In genomic region chr13:51793570-51794273, GRCh38 we compare ENCODE assay signal across 9 cellular contexts. TPM values are rescaled to one million over a fixed set of nuclear protein-coding genes. Genes with fewer than 3 reads are reported as not detected.
DNase-seq lines count a peak whose midpoint lies in the region; ATAC-seq, FAIRE-seq and TF ChIP-seq lines count a peak whose summit lies in the region.
"Had no signal": no experiment of that assay in that cellular context is flagged by ENCODE, and none has a peak within 500 bp of the region (broad histone marks: within the 10 kb centered on the region; RNA-seq: fewer than 3 reads in every experiment).

No MANE protein-coding gene starts in this region.

- no peak for FAIRE-seq in HepG2 (lab: Jason Lieb, UNC)

- TF ChIP-seq CTCF in HepG2 (CRISPR knock-in tag; IDR thresholded peaks at IDR 0.05): no peak
- TF ChIP-seq CTCF in thyroid gland (IDR thresholded peaks at IDR 0.05): no peak
- no peak for TF ChIP-seq CTCF in MM.1S (IDR thresholded peaks at IDR 0.05; ENCODE audit: low read length)

- ATAC-seq in GM21737 (IDR thresholded peaks at IDR 0.05; ENCODE audit: unreplicated experiment) (peak; percentile 65), HepG2 (no peak)

- no peaks in the 10 kb centered on the region for H3F3A ChIP-seq in MM.1S (ENCODE audit: insufficient read depth, low read length)

- peaks cover 0 to 4% of the 10 kb centered on the region in 2 experiments; a peak in 1 of 5 replicates for H3K36me3 ChIP-seq in HepG2 (replicated peaks in 1 of 2; ENCODE audit: control insufficient read depth in 1 of 2, insufficient read depth in 2 of 2, low read length in 2 of 2)
- no peaks in the 10 kb centered on the region for H3K36me3 ChIP-seq in thyroid gland
- no peaks in the 10 kb centered on the region for H3K36me3 ChIP-seq in MM.1S (replicated peaks; ENCODE audit: insufficient read depth, low read length)

- in situ Hi-C loops in HepG2 (cut with HindIII; ENCODE audit: extremely low pct_ligation_motif_present, low pct_unique_long_range_greater_than_20kb): loop anchor here (10.0 kb wide), 2 partner anchors 349 to 669 kb away; no protein-coding TSS in a partner anchor

- H3K79me2 ChIP-seq in HepG2 (ENCODE audit: insufficient read depth, low read length) (no peaks in the 10 kb centered on the region), MM.1S (ENCODE audit: low read length) (no peaks in the 10 kb centered on the region)

- H4K20me1 ChIP-seq in HepG2 (ENCODE audit: insufficient read depth, low read length) (no peaks in the 10 kb centered on the region), MM.1S (ENCODE audit: insufficient read depth, low read length) (no peaks in the 10 kb centered on the region)

- no peak overlapping the region for H3K4me2 ChIP-seq in HepG2 (ENCODE audit: low read depth, low read length)
- no peak overlapping the region for H3K4me2 ChIP-seq in MM.1S (ENCODE audit: low read depth, low read length)

- DNase-seq in GM04503 (ENCODE audit: low read depth): peak; percentile 31
- peak; percentile 56 for DNase-seq in LoVo (ENCODE audit: low spot score)
- DNase-seq in activated T-helper 9 cell treated with anti-CD3 and anti-CD28 coated beads, Interleukin-2, amount 50 U/mL, for 16 hours (ENCODE audit: low read depth): peak; percentile 12
- no peak for DNase-seq in HepG2 (ENCODE audit: low spot score)
- no peak for DNase-seq in thyroid gland
- no peak for DNase-seq in NCI-H2029 (lab: John Stamatoyannopoulos, UW)
- DNase-seq in MM.1S: no peak
- DNase-seq: natural killer cell had no signal

- WGBS in HepG2 (ENCODE audit: low lambda C conversion rate): 90% methylated on average over 6 of the region's 6 CpGs
- WGBS in thyroid gland, 2 donors: 75 to 83% methylated on average over 6 of the region's 6 CpGs

- POLR2A ChIA-PET in HepG2 (lab: Yijun Ruan, JAX): interaction anchor here (1.0 kb wide), 1 partner anchor 9 kb away, joined by 4 read pairs; no protein-coding TSS in a partner anchor

- H3K9me3 ChIP-seq in HepG2 (ENCODE audit: low read length): no peaks in the 10 kb centered on the region
- no peaks in the 10 kb centered on the region for H3K9me3 ChIP-seq in thyroid gland
- H3K9me3 ChIP-seq in MM.1S (replicated peaks; ENCODE audit: insufficient read depth, low read length): no peaks in the 10 kb centered on the region

- BruUV-seq in HepG2 (replicated peaks; lab: Mats Ljungman, UMichigan): no TSS peak

- H3K27ac ChIP-seq in HepG2 (ENCODE audit: extremely low read length, insufficient read depth, low read length) (no peak overlapping the region), thyroid gland (peak overlapping the region; percentile 19 to 71 (median 56)), MM.1S (ENCODE audit: low read length) (no peak overlapping the region)

- no peak for TF ChIP-seq POLR2A in HepG2 (IDR thresholded peaks at IDR 0.05; ENCODE audit: insufficient read depth in 1 of 2, low read depth in 2 of 2, low read length in 2 of 2)
- no peak for TF ChIP-seq POLR2A in thyroid gland (IDR thresholded peaks at IDR 0.05)

- intact Hi-C loops in HepG2 (cut with micrococcal nuclease; ENCODE audit: unreplicated experiment) (no loop called here), thyroid gland (cut with DNase I) (no loop called here)

- H2AFZ ChIP-seq in HepG2 (ENCODE audit: low read length) (no peak overlapping the region), MM.1S (ENCODE audit: low read length) (no peak overlapping the region)

- CTCF ChIA-PET in HepG2 (lab: Yijun Ruan, JAX; ENCODE audit: low intra/inter-chr PET ratio, low total read pairs): no interaction called here

- TF ChIP-seq RAD21 in HepG2 (CRISPR knock-in tag; IDR thresholded peaks at IDR 0.05): no peak

- no peak overlapping the region for H3K4me3 ChIP-seq in HepG2 (replicated peaks in 1 of 3; ENCODE audit: insufficient read depth in 1 of 3, low read depth in 2 of 3, low read length in 3 of 3)
- no peak overlapping the region for H3K4me3 ChIP-seq in thyroid gland (replicated peaks in 1 of 3)
- no peak overlapping the region for H3K4me3 ChIP-seq in MM.1S (ENCODE audit: low read length)

- no peaks in the 10 kb centered on the region for H3K27me3 ChIP-seq in HepG2 (ENCODE audit: control insufficient read depth in 1 of 2, insufficient read depth in 2 of 2, low read length in 2 of 2)
- H3K27me3 ChIP-seq in thyroid gland: no peaks in the 10 kb centered on the region
- H3K27me3 ChIP-seq in MM.1S (replicated peaks; ENCODE audit: insufficient read depth, low read length): no peaks in the 10 kb centered on the region

- H3K4me1 ChIP-seq in HepG2 (ENCODE audit: insufficient read depth, low read length) (0 out of 2 replicates have a peak, but pooled peaks cover 4% of the 10 kb centered on the region), thyroid gland (peaks cover 45 to 63% of the 10 kb centered on the region in 2 donors), MM.1S (ENCODE audit: low read length) (no peaks in the 10 kb centered on the region)

- H3K9me2 ChIP-seq in MM.1S (replicated peaks; ENCODE audit: insufficient read depth, low read length): no peaks in the 10 kb centered on the region

- no peak overlapping the region for H3K9ac ChIP-seq in HepG2 (ENCODE audit: insufficient read depth, low read depth, low read length)
- H3K9ac ChIP-seq in MM.1S (ENCODE audit: low read length): no peak overlapping the region

- TF ChIP-seq EP300 in HepG2 (IDR thresholded peaks at IDR 0.05; ENCODE audit: low read depth in 2 of 2, low read length in 2 of 2): no peak
- no peak for TF ChIP-seq EP300 in HepG2 (CRISPR knock-in tag; IDR thresholded peaks at IDR 0.05; ENCODE audit: borderline replicate concordance)

TF ChIP-seq in HepG2, 621 proteins besides CTCF, POLR2A, EP300 and RAD21 (continues in another document):
- TF ChIP-seq CERS6 (CRISPR knock-in tag; IDR thresholded peaks at IDR 0.05) (no peak), U2AF1 (optimal IDR thresholded peaks at IDR 0.05; ENCODE audit: low read depth, low read length) (no peak), ARID2 (CRISPR knock-in tag; IDR thresholded peaks at IDR 0.05; ENCODE audit: borderline replicate concordance) (no peak)

RNA-seq across cellular contexts. Expression of gene DHRS12, which starts 10.2 kb away (rescaled TPM):
- total RNA-seq in HepG2 (2016; rRNA removed; fragmentation: Illumina TruSeq; extraction: Trizol): 4.8 and 7.2 TPM in 2 replicates
- total RNA-seq in HepG2 (2016; cell fraction: cytosol; rRNA removed; fragmentation: Illumina TruSeq; extraction: Trizol; ENCODE audit: low read depth): 8.8 and 10.5 TPM in 2 replicates
- 5.6 and 5.7 TPM in 2 replicates for total RNA-seq in HepG2 (2016; cell fraction: insoluble cytoplasmic fraction; rRNA removed; fragmentation: Illumina TruSeq; extraction: Trizol)
- 9.1 and 14.0 TPM in 2 replicates for total RNA-seq in HepG2 (2016; cell fraction: membrane; rRNA removed; fragmentation: Illumina TruSeq; extraction: Trizol)
- total RNA-seq in HepG2 (2016; cell fraction: nucleus; rRNA removed; fragmentation: Illumina TruSeq; extraction: Trizol): 6.7 TPM in 2 replicates
- 8.4 and 12.7 TPM in 2 replicates for polyA plus RNA-seq in HepG2 (2011; rRNA removed)
- 7.3 and 8.0 TPM in 2 replicates for polyA plus RNA-seq in HepG2 (2011; cell fraction: cytosol; rRNA removed)
- polyA plus RNA-seq in HepG2 (2011; cell fraction: nucleus; rRNA removed): 19.6 and 21.8 TPM in 2 replicates
- polyA plus RNA-seq in HepG2 (2012): 10.8 and 12.0 TPM in 2 replicates
- 15.2 and 25.5 TPM in 2 replicates for polyA plus RNA-seq in HepG2 (2016; cell fraction: cytosol; fragmentation: Illumina TruSeq; extraction: Trizol; ENCODE audit: low read depth)
- polyA plus RNA-seq in HepG2 (2016; cell fraction: insoluble cytoplasmic fraction; fragmentation: Illumina TruSeq; extraction: Trizol; ENCODE audit: low read depth): 8.8 and 9.3 TPM in 2 replicates
- 15.3 and 19.6 TPM in 2 replicates for polyA plus RNA-seq in HepG2 (2016; cell fraction: membrane; fragmentation: Illumina TruSeq; extraction: Trizol; ENCODE audit: low read depth)
- 14.9 and 17.8 TPM in 2 replicates for polyA plus RNA-seq in HepG2 (2016; cell fraction: nucleus; fragmentation: Illumina TruSeq; extraction: Trizol; ENCODE audit: insufficient read depth, low read depth)
- 0.89 and 5.4 TPM in 2 replicates for polyA minus RNA-seq in HepG2 (2011; rRNA and poly(A)+ RNA removed; ENCODE audit: low replicate concordance)
- polyA minus RNA-seq in HepG2 (2011; cell fraction: cytosol; rRNA and poly(A)+ RNA removed): 2.5 and 5.0 TPM in 2 replicates
- 12.2 and 18.3 TPM in 2 replicates for polyA minus RNA-seq in HepG2 (2011; cell fraction: nucleus; rRNA and poly(A)+ RNA removed)
- total RNA-seq in thyroid gland: 10 to 100 TPM; 23.1 to 34.2 (median 27.4) TPM

RNA-seq across cellular contexts. Expression of gene TMEM272, which starts 51.3 kb away (rescaled TPM):
- total RNA-seq in HepG2 (2016; rRNA removed; fragmentation: Illumina TruSeq; extraction: Trizol) (0.18 and 0.62 TPM in 2 replicates), thyroid gland (not detected)
- not detected in 2 replicates for total RNA-seq in HepG2 (2016; cell fraction: cytosol; rRNA removed; fragmentation: Illumina TruSeq; extraction: Trizol; ENCODE audit: low read depth)
- 0.07 and 0.58 TPM in 2 replicates for total RNA-seq in HepG2 (2016; cell fraction: insoluble cytoplasmic fraction; rRNA removed; fragmentation: Illumina TruSeq; extraction: Trizol)
- total RNA-seq in HepG2 (2016; cell fraction: membrane; rRNA removed; fragmentation: Illumina TruSeq; extraction: Trizol): 0.03 and 0.37 TPM in 2 replicates
- total RNA-seq in HepG2 (2016; cell fraction: nucleus; rRNA removed; fragmentation: Illumina TruSeq; extraction: Trizol): 2.0 and 2.1 TPM in 2 replicates
- polyA plus RNA-seq in HepG2 (2011; rRNA removed): 0.37 and 0.52 TPM in 2 replicates
- polyA plus RNA-seq in HepG2 (2011; cell fraction: cytosol; rRNA removed): 0.07 and 0.09 TPM in 2 replicates
- polyA plus RNA-seq in HepG2 (2011; cell fraction: nucleus; rRNA removed): 1.9 and 2.3 TPM in 2 replicates
- polyA plus RNA-seq in HepG2 (2012): 0.20 and 0.34 TPM in 2 replicates
- polyA plus RNA-seq in HepG2 (2016; cell fraction: cytosol; fragmentation: Illumina TruSeq; extraction: Trizol; ENCODE audit: low read depth): 0.03 TPM in 1 of 2 replicates, not detected in the other
- 0.17 and 0.24 TPM in 2 replicates for polyA plus RNA-seq in HepG2 (2016; cell fraction: insoluble cytoplasmic fraction; fragmentation: Illumina TruSeq; extraction: Trizol; ENCODE audit: low read depth)
- 0.03 TPM in 1 of 2 replicates, not detected in the other for polyA plus RNA-seq in HepG2 (2016; cell fraction: membrane; fragmentation: Illumina TruSeq; extraction: Trizol; ENCODE audit: low read depth)
- 2.5 and 3.1 TPM in 2 replicates for polyA plus RNA-seq in HepG2 (2016; cell fraction: nucleus; fragmentation: Illumina TruSeq; extraction: Trizol; ENCODE audit: insufficient read depth, low read depth)
- polyA minus RNA-seq in HepG2 (2011; rRNA and poly(A)+ RNA removed; ENCODE audit: low replicate concordance): 1.3 TPM in 1 of 2 replicates, not detected in the other
- not detected in 2 replicates for polyA minus RNA-seq in HepG2 (2011; cell fraction: cytosol; rRNA and poly(A)+ RNA removed)
- 2.7 and 3.2 TPM in 2 replicates for polyA minus RNA-seq in HepG2 (2011; cell fraction: nucleus; rRNA and poly(A)+ RNA removed)

Comparison
In these comparisons a context has a peak if more than half of its experiments do, and no peak if none do; other contexts are left out.
1. DNase-seq: peak in GM04503 (single experiment), LoVo (single experiment) and activated T-helper 9 cell treated with anti-CD3 and anti-CD28 coated beads, Interleukin-2, amount 50 U/mL, for 16 hours (single experiment); none in HepG2 (single experiment), thyroid gland (0 of 2), NCI-H2029 (single experiment) and MM.1S (single experiment).
2. H3K27ac ChIP-seq: peak in thyroid gland (3 of 3); none in HepG2 (single experiment) and MM.1S (single experiment).